1 cellular context compared by ENCODE assay signal in genomic region chr7:66668112-66668511, GRCh38.
TF ChIP-seq lines count a peak whose summit lies in the region.

No MANE protein-coding gene starts in this region.

TF ChIP-seq in K562, 482 proteins besides CTCF, POLR2A, EP300 and RAD21:
- TF ChIP-seq RNF2 (IDR thresholded peaks at IDR 0.05) (no peak), ZNF121 (CRISPR knock-in tag; conservative IDR thresholded peaks at IDR 0.05) (peak; percentile 64), ZNF395 (CRISPR knock-in tag; IDR thresholded peaks at IDR 0.05) (no peak), IRF9 (tag; IDR thresholded peaks at IDR 0.05) (no peak)
